In the genomic region with DNA sequence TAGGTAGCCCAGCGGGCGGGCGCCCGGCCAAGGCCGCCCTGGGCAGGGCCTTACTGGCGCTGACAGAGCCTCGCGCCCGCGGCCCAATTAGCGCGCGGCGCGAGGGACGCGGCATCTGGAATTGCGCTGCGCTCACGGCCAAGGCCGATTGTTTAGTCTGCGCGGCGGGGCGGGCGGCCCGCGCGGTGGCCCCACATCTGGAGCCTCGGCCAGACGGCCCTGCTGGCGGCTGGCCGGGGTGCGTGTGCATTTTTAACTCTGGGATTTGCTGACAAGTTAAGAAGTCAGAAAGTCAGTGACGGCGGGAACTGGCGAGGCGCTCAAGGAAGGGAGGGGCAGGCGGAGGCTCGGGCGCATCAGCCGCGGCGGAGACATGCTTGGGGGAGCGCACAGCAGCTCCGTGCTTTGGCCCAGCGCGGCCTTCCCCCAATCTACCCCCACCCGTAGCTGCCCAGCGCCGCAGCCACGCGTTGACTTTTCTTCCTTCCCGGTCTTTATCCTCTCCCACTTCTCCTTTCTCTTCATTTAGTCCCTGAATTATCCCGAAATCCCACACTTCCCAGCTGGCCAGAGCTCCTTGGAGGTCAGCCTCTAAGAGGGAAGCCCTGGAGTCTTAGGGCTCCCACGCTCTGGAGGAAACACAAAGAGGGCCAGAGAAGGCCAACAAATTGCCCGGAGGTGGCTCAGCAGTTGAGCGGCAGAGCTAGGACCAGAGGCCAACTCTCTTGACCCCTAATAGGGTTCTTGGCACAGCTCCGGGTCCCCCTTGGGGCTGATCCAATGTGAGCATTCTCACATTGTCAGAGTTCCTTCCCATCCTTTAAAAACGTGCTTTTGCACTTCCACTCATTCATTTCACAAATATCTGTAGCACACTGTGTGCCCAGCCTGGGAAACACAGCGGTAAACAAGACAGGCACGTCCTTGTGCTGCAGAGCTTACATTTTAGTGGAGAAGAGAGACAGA, we compare ENCODE assay signal across 9 cellular contexts. TPM values are rescaled to one million over a fixed set of nuclear protein-coding genes. Genes with fewer than 3 reads are reported as not detected.
DNase-seq lines count a peak whose midpoint lies in the region; ATAC-seq and TF ChIP-seq lines count a peak whose summit lies in the region.
"Had no signal": no experiment of that assay in that cellular context is flagged by ENCODE, and none has a peak within 500 bp of the region (broad histone marks: within the 10 kb centered on the region; RNA-seq: fewer than 3 reads in every experiment).

No MANE protein-coding gene starts in this region.

- TF ChIP-seq CTCF in AG04450 (IDR thresholded peaks at IDR 0.05; ENCODE audit: low read depth, low read length) (no peak), brain (conservative IDR thresholded peaks at IDR 0.05) (no peak)

- H3K27ac Mint-ChIP-seq in brain = peak overlapping the region in 3 of 5 experiments; percentile 20 to 81 (median 43)

- peak overlapping the region; percentile 43 for H3K4me3 ChIP-seq in AG04450 (ENCODE audit: low read depth, low read length)
- 0 out of 2 replicates have a peak overlapping the region, but pooled peaks have one; percentile 6 for H3K4me3 ChIP-seq in MG63
- peak overlapping the region; percentile 49 to 56 (median 52) for H3K4me3 ChIP-seq in skeletal muscle tissue (ENCODE audit: low read length in 3 of 3)

- ATAC-seq in GM18498 (IDR thresholded peaks at IDR 0.05; ENCODE audit: unreplicated experiment) (peak; percentile 71), HG03571 (IDR thresholded peaks at IDR 0.05; ENCODE audit: unreplicated experiment) (no peak)
- ATAC-seq: HCT116 had no signal

- no peaks in the 10 kb centered on the region for H3K9me3 ChIP-seq in AG04450 (ENCODE audit: control insufficient read depth, insufficient read depth, low read length)
- H3K9me3 ChIP-seq in MG63 = no peaks in the 10 kb centered on the region
- no peaks in the 10 kb centered on the region for H3K9me3 ChIP-seq in skeletal muscle tissue (ENCODE audit: control insufficient read depth in 3 of 3, low read length in 3 of 3)

- peaks cover 13 to 18% (median 16%) of the 10 kb centered on the region in 3 donors for H3K4me1 ChIP-seq in skeletal muscle tissue (ENCODE audit: control insufficient read depth in 3 of 3, insufficient read depth in 3 of 3, low read length in 3 of 3)

- DNase-seq in AG04450 (ENCODE audit: low read depth, low spot score) (peak; percentile 66), MG63 (peak; percentile 66), inferior parietal cortex (ENCODE audit: extremely low spot score) (peak; percentile 22), NCI-H524 treated with DMSO at 0.1 percent for 48 hours (lab: John Stamatoyannopoulos, UW) (no peak)

- peaks cover 0 to 5% (median 0%) of the 10 kb centered on the region in 5 experiments for H3K9me3 Mint-ChIP-seq in brain

- H3K9ac ChIP-seq in skeletal muscle tissue (ENCODE audit: low read depth in 1 of 3, low read length in 3 of 3) = peak overlapping the region; percentile 6 to 34 (median 17)

- peak overlapping the region; percentile 64 to 79 (median 66) for H3K4me3 Mint-ChIP-seq in brain

- CTCF ChIA-PET in AG04450 (lab: Charles Lee) = interaction anchor here (0.5 to 0.9 kb wide), 3 partner anchors 41 to 199 kb away, joined by 3 read pairs; no protein-coding TSS in a partner anchor

- peak overlapping the region; percentile 31 for H3K27ac ChIP-seq in AG04450 (ENCODE audit: low read depth, low read length)
- peak overlapping the region; percentile 64 for H3K27ac ChIP-seq in skeletal muscle tissue (ENCODE audit: low read depth, low read length)

- H3K4me1 Mint-ChIP-seq in brain = peaks cover 51% of the 10 kb centered on the region

- POLR2A ChIA-PET in AG04450 (lab: Yijun Ruan, JAX) = interaction anchor here (0.5 kb wide), 1 partner anchor 14 kb away, joined by 5 read pairs; no protein-coding TSS in a partner anchor

- H3K27me3 ChIP-seq in AG04450 (ENCODE audit: control insufficient read depth, insufficient read depth, low read length) (peaks cover 11% of the 10 kb centered on the region), MG63 (no peaks in the 10 kb centered on the region), skeletal muscle tissue (ENCODE audit: control insufficient read depth in 3 of 3, insufficient read depth in 3 of 3, low read length in 3 of 3) (peaks cover 32 to 58% (median 49%) of the 10 kb centered on the region in 3 donors)

- peaks cover 76% of the 10 kb centered on the region for H3K27me3 Mint-ChIP-seq in brain

- H3K36me3 ChIP-seq in MG63 (no peaks in the 10 kb centered on the region), skeletal muscle tissue (ENCODE audit: control insufficient read depth in 3 of 3, insufficient read depth in 3 of 3, low read length in 3 of 3) (no peaks in the 10 kb centered on the region)

- H3K36me3 Mint-ChIP-seq in brain = no peaks in the 10 kb centered on the region

RNA-seq across cellular contexts. Expression of a gene that starts 40.8 kb away (rescaled TPM):
- polyA plus RNA-seq in AG04450 (2011; rRNA removed) = 1.9 and 3.1 TPM in 2 replicates
- 3.9 and 5.2 TPM in 2 replicates for polyA minus RNA-seq in AG04450 (2011; rRNA and poly(A)+ RNA removed)
- 0.53 TPM in 1 of 2 replicates, not detected in the other for total RNA-seq in MG63 (2014; rRNA removed; shearing (Covaris generic); ENCODE audit: low replicate concordance)
- 184 TPM for polyA plus RNA-seq in brain (ENCODE audit: insufficient read depth, low read depth, low replicate concordance)
- 1.6 TPM for total RNA-seq in skeletal muscle tissue
